In the genomic region with DNA sequence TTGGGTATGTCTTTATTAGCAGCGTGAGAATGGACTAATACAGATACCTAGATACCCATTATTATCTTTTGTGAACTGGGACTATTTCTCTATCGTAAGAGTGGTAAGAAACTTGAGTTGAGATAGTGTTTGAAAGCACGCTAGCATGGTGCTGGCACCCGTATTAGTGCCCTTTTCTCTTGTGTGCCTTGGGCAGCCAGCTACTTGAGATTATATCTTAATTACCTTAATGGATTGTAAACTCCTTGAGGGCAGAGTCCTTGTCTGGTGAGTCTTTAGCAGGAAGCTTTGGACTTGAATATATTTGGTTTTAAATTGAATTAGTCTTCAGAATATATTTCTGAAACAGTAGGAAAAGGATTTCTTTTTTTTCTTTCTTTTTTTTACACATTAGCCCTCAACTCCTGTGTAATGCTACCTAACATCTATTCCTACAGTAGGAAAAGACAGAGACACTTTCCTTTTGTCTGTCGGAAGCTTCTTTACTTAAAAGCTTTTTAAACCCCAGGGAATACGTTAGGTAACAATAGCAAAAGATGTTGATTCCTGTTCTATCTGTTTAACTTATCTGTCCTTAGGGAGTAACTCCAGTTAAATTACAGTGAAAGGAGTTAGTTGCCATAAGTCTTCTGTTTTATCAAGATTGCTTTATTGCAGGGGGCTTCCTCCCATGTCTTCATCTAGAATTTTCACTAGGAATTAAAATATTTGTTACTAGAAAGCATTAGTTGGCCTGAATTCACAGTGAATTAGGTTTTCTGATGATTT, we compare ENCODE assay signal across 1 cellular context.
TF ChIP-seq lines count a peak whose summit lies in the region.

No MANE protein-coding gene starts in this region.

TF ChIP-seq in SK-N-SH, 30 proteins besides CTCF, POLR2A, EP300 and RAD21:
- 0 out of 2 replicates have a peak, but pooled peaks have one; percentile 8 for TF ChIP-seq GATA2 (CRISPR knock-in tag; IDR thresholded peaks at IDR 0.05)
- TF ChIP-seq, protein P1, sequence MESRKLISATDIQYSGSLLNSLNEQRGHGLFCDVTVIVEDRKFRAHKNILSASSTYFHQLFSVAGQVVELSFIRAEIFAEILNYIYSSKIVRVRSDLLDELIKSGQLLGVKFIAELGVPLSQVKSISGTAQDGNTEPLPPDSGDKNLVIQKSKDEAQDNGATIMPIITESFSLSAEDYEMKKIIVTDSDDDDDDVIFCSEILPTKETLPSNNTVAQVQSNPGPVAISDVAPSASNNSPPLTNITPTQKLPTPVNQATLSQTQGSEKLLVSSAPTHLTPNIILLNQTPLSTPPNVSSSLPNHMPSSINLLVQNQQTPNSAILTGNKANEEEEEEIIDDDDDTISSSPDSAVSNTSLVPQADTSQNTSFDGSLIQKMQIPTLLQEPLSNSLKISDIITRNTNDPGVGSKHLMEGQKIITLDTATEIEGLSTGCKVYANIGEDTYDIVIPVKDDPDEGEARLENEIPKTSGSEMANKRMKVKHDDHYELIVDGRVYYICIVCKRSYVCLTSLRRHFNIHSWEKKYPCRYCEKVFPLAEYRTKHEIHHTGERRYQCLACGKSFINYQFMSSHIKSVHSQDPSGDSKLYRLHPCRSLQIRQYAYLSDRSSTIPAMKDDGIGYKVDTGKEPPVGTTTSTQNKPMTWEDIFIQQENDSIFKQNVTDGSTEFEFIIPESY (IDR thresholded peaks at IDR 0.05; ENCODE audit: borderline replicate concordance, low read depth) = no peak
